Comparison of ENCODE assay signal across 1 cellular context in genomic region chr11:71928739-71929443, GRCh38.
TF ChIP-seq lines count a peak whose summit lies in the region.

TSS of gene RNF121 (plus strand) at chr11:71929046. CDS start at chr11:71929062, 16 bp downstream.

TF ChIP-seq in WTC11, 78 proteins besides CTCF, POLR2A, EP300 and RAD21 (continued from another document and continues in another):
- no peak for TF ChIP-seq FOXJ3 (CRISPR knock-in tag; IDR thresholded peaks at IDR 0.05; ENCODE audit: borderline replicate concordance)
- peak; percentile 42; the same call in 1 of the 2 replicates for TF ChIP-seq TEAD1 (CRISPR knock-in tag; IDR thresholded peaks at IDR 0.05)
- 0 out of 2 replicates have a peak, but pooled peaks have one; percentile 29 for TF ChIP-seq E2F5 (CRISPR knock-in tag; IDR thresholded peaks at IDR 0.05)
- no peak for TF ChIP-seq SOX15 (CRISPR knock-in tag; IDR thresholded peaks at IDR 0.05)
- TF ChIP-seq FOXK1 (CRISPR knock-in tag; IDR thresholded peaks at IDR 0.05), result peak; percentile 96
- no peak for TF ChIP-seq ESRRA (CRISPR knock-in tag; IDR thresholded peaks at IDR 0.05; ENCODE audit: borderline replicate concordance)
- TF ChIP-seq PREB (CRISPR knock-in tag; IDR thresholded peaks at IDR 0.05; ENCODE audit: borderline replicate concordance), result no peak
- no peak for TF ChIP-seq ATF1 (CRISPR knock-in tag; IDR thresholded peaks at IDR 0.05)
- TF ChIP-seq ARID4B (CRISPR knock-in tag; IDR thresholded peaks at IDR 0.05; ENCODE audit: borderline replicate concordance), result 0 out of 2 replicates have a peak, but pooled peaks have one; percentile 38
- 0 out of 2 replicates have a peak, but pooled peaks have one; percentile 7 for TF ChIP-seq GABPB1 (CRISPR knock-in tag; IDR thresholded peaks at IDR 0.05)
- no peak for TF ChIP-seq TP53 (CRISPR knock-in tag; IDR thresholded peaks at IDR 0.05)
- no peak for TF ChIP-seq FOXP1 (CRISPR knock-in tag; IDR thresholded peaks at IDR 0.05; ENCODE audit: borderline replicate concordance)
- TF ChIP-seq MAX (CRISPR knock-in tag; IDR thresholded peaks at IDR 0.05), result no peak
- TF ChIP-seq ELF4 (CRISPR knock-in tag; IDR thresholded peaks at IDR 0.05; ENCODE audit: low read depth), result no peak
- TF ChIP-seq USF2 (CRISPR knock-in tag; IDR thresholded peaks at IDR 0.05), result no peak; the same call in 1 of the 2 replicates
- TF ChIP-seq FOXP4 (CRISPR knock-in tag; IDR thresholded peaks at IDR 0.05), result peak; percentile 76; the same call in 1 of the 2 replicates
- no peak for TF ChIP-seq NFE2L1 (CRISPR knock-in tag; IDR thresholded peaks at IDR 0.05)
- TF ChIP-seq SMAD3 (CRISPR knock-in tag; IDR thresholded peaks at IDR 0.05; ENCODE audit: borderline replicate concordance), result no peak
- TF ChIP-seq ZNF423 (CRISPR knock-in tag; IDR thresholded peaks at IDR 0.05), result no peak
- no peak for TF ChIP-seq E2F4 (CRISPR knock-in tag; IDR thresholded peaks at IDR 0.05; ENCODE audit: borderline replicate concordance, low read depth)
- peak; percentile 44; the same call in 1 of the 2 replicates for TF ChIP-seq ETV6 (CRISPR knock-in tag; IDR thresholded peaks at IDR 0.05)
- no peak for TF ChIP-seq ZNF263 (CRISPR knock-in tag; IDR thresholded peaks at IDR 0.05; ENCODE audit: low read depth)
- no peak for TF ChIP-seq ZNF425 (CRISPR knock-in tag; conservative IDR thresholded peaks at IDR 0.05)
- TF ChIP-seq ZSCAN18 (CRISPR knock-in tag; IDR thresholded peaks at IDR 0.05), result no peak
- TF ChIP-seq AFF4 (CRISPR knock-in tag; IDR thresholded peaks at IDR 0.05; ENCODE audit: borderline replicate concordance), result no peak
- no peak for TF ChIP-seq PRDM15 (CRISPR knock-in tag; IDR thresholded peaks at IDR 0.05)
- TF ChIP-seq E2F1 (CRISPR knock-in tag; IDR thresholded peaks at IDR 0.05), result no peak
- no peak for TF ChIP-seq CBFB (CRISPR knock-in tag; IDR thresholded peaks at IDR 0.05; ENCODE audit: low read depth)
